ENCODE assay signal across 8 cellular contexts in genomic region chr15:78000089-78000926, GRCh38.
DNase-seq lines count a peak whose midpoint lies in the region; ATAC-seq and TF ChIP-seq lines count a peak whose summit lies in the region.

No MANE protein-coding gene starts in this region.

- H3K4ac ChIP-seq in H9 (ENCODE audit: low read depth, low read length), result no peak overlapping the region

- H3K36me3 ChIP-seq in Caco-2 (ENCODE audit: control insufficient read depth, insufficient read depth, low read length), result no peaks in the 10 kb centered on the region; the same call in 1 of the 2 replicates
- peaks cover 0 to 69% of the 10 kb centered on the region in 2 donors for H3K36me3 ChIP-seq in gastroesophageal sphincter
- peaks cover 0 to 4% of the 10 kb centered on the region in 2 donors for H3K36me3 ChIP-seq in prostate gland

- H3K18ac ChIP-seq in H9 (ENCODE audit: insufficient read length, low read depth, low read length), result no peak overlapping the region

- H2BK5ac ChIP-seq in H9 (ENCODE audit: insufficient read length, low read length), result no peak overlapping the region

- no peak overlapping the region for H3K4me3 Mint-ChIP-seq in Caco-2 (ENCODE audit: unreplicated experiment)
- H3K4me3 Mint-ChIP-seq in H9, result 0 out of 5 replicates have a peak overlapping the region, but pooled peaks of 1 of the 2 experiments have one; percentile 26
- H3K4me3 Mint-ChIP-seq in activated T-cell treated with anti-CD3 and anti-CD28 coated beads, Interleukin-2, amount 50 U/mL, for 72 hours, result no peak overlapping the region

- no peak overlapping the region for H3K9ac ChIP-seq in H9 (ENCODE audit: extremely low read depth, insufficient read length, low read length)

- H3K4me3 ChIP-seq in Caco-2 (ENCODE audit: low read depth, low read length) (no peak overlapping the region), gastroesophageal sphincter (no peak overlapping the region), prostate gland (no peak overlapping the region)

- TF ChIP-seq EP300 in gastroesophageal sphincter (IDR thresholded peaks at IDR 0.05), result no peak

- H3K23ac ChIP-seq in H9 (ENCODE audit: insufficient read length, low read depth, low read length), result no peak overlapping the region

- intact Hi-C loops in Caco-2 (cut with micrococcal nuclease; ENCODE audit: unreplicated experiment), result loop anchor here (1.0 kb wide), 1 partner anchor 108 kb away; no protein-coding TSS in a partner anchor
- intact Hi-C loops in prostate gland (cut with DNase I), result no loop called here

- no peaks in the 10 kb centered on the region for H4K20me1 ChIP-seq in H9 (ENCODE audit: control insufficient read depth, insufficient read depth, insufficient read length)

- no peak for TF ChIP-seq POLR2A in gastroesophageal sphincter (IDR thresholded peaks at IDR 0.05)
- TF ChIP-seq POLR2A in prostate gland (IDR thresholded peaks at IDR 0.05), result no peak

- H3K9me3 ChIP-seq in Caco-2 (no peaks in the 10 kb centered on the region), H9 (ENCODE audit: control insufficient read depth, low read depth, low read length) (no peaks in the 10 kb centered on the region), gastroesophageal sphincter (no peaks in the 10 kb centered on the region), prostate gland (no peaks in the 10 kb centered on the region)

- H2AFZ ChIP-seq in H9 (ENCODE audit: low read length), result no peak overlapping the region

- H3T11ph ChIP-seq in H9 (ENCODE audit: low read length), result no peak overlapping the region

- no TSS peak for BruUV-seq in Caco-2 (replicated peaks; lab: Mats Ljungman, UMichigan)

- H2AK5ac ChIP-seq in H9 (ENCODE audit: insufficient read length, low read length), result no peak overlapping the region

- H3K4me1 ChIP-seq in Caco-2 (no peaks in the 10 kb centered on the region), H9 (ENCODE audit: insufficient read depth, low read length) (no peaks in the 10 kb centered on the region), gastroesophageal sphincter (peaks cover 0 to 60% (median 24%) of the 10 kb centered on the region in 3 donors), prostate gland (replicated peaks) (peaks cover 20% of the 10 kb centered on the region)

- no peak overlapping the region for H4K8ac ChIP-seq in H9 (replicated peaks; ENCODE audit: insufficient read length, low read depth, low read length)

- no CpG with 5 or more reads among the region's 24 CpGs for WGBS in H9 (ENCODE audit: extremely low coverage, insufficient read length, low lambda C conversion rate)
- 0 to 50% methylated on average over 1 to 2 of the region's 24 CpGs for WGBS in gastroesophageal sphincter (ENCODE audit: low coverage in 1 of 2), 2 donors
- WGBS in prostate gland, result 61% methylated on average over 23 of the region's 24 CpGs

- H3K27me3 ChIP-seq in Caco-2 (replicated peaks; ENCODE audit: control insufficient read depth, insufficient read depth, low read length) (no peaks in the 10 kb centered on the region), H9 (ENCODE audit: insufficient read depth, low read length) (no peaks in the 10 kb centered on the region), gastroesophageal sphincter (no peaks in the 10 kb centered on the region), prostate gland (replicated peaks; ENCODE audit: insufficient read depth) (no peaks in the 10 kb centered on the region)

- H3K36me3 Mint-ChIP-seq in Caco-2 (ENCODE audit: insufficient read depth, unreplicated experiment), result peaks cover 28% of the 10 kb centered on the region
- H3K36me3 Mint-ChIP-seq in H9 (ENCODE audit: insufficient read depth in 1 of 3, low read depth in 3 of 3), result peaks cover 0 to 22% (median 18%) of the 10 kb centered on the region in 3 experiments; a peak in 6 of 7 replicates
- peaks cover 0 to 12% of the 10 kb centered on the region in 2 donors for H3K36me3 Mint-ChIP-seq in activated T-cell treated with anti-CD3 and anti-CD28 coated beads, Interleukin-2, amount 50 U/mL, for 72 hours (ENCODE audit: insufficient read depth in 2 of 2)

- H3K4me2 ChIP-seq in H9 (ENCODE audit: insufficient read depth, insufficient read length, low read length), result no peak overlapping the region

- no peak overlapping the region for H4K91ac ChIP-seq in H9 (ENCODE audit: insufficient read length, low read depth, low read length)

- POLR2A ChIA-PET in Caco-2 (lab: Charles Lee), result no interaction called here

- H3K23me2 ChIP-seq in H9 (ENCODE audit: insufficient read length, low read depth, low read length, poor library complexity, severe bottlenecking), result no peaks in the 10 kb centered on the region

- no peak overlapping the region for H3K56ac ChIP-seq in H9 (ENCODE audit: insufficient read length, low read depth, low read length)

- peak; percentile 59 to 61 for DNase-seq in Caco-2
- peak; percentile 96 for DNase-seq in H9
- DNase-seq in OCI-M1 (lab: John Stamatoyannopoulos, UW), result peak; percentile 41
- peak; percentile 83 for DNase-seq in activated T-cell treated with anti-CD3 and anti-CD28 coated beads, Interleukin-2, amount 50 U/mL, for 72 hours
- peak; percentile 85 for DNase-seq in prostate gland (ENCODE audit: low spot score)
- DNase-seq in epidermal melanocyte (ENCODE audit: insufficient read length, low spot score), result no peak

- H3K79me2 ChIP-seq in H9 (ENCODE audit: insufficient read depth, low read length), result no peaks in the 10 kb centered on the region

- no peak overlapping the region for H2BK12ac ChIP-seq in H9 (ENCODE audit: insufficient read length, low read depth, low read length)

- peak; percentile 28 to 29 for TF ChIP-seq CTCF in Caco-2 (IDR thresholded peaks at IDR 0.05; ENCODE audit: insufficient read depth in 1 of 2, low read depth in 1 of 2, low read length in 1 of 2, severe bottlenecking in 1 of 2, unreplicated experiment in 1 of 2)
- peak; percentile 98 for TF ChIP-seq CTCF in H9 (conservative IDR thresholded peaks at IDR 0.05)
- TF ChIP-seq CTCF in gastroesophageal sphincter (IDR thresholded peaks at IDR 0.05), result peak in 3 of 4 experiments; percentile 48 to 66 (median 51)
- peak in 3 of 4 experiments; percentile 70 to 90 (median 73) for TF ChIP-seq CTCF in prostate gland (IDR thresholded peaks at IDR 0.05)

- CTCF ChIA-PET in Caco-2 (lab: Charles Lee), result interaction anchor here (0.6 to 1.8 kb wide), 2 partner anchors 108 to 750 kb away, joined by 3 to 12 read pairs; no protein-coding TSS in a partner anchor

- no peak overlapping the region for H4K5ac ChIP-seq in H9 (ENCODE audit: insufficient read length, low read depth, low read length)

- H3K4me1 Mint-ChIP-seq in Caco-2 (ENCODE audit: low read depth, unreplicated experiment), result no peaks in the 10 kb centered on the region
- H3K4me1 Mint-ChIP-seq in H9, result peaks cover 13 to 18% of the 10 kb centered on the region in 2 experiments
- peaks cover 24% of the 10 kb centered on the region for H3K4me1 Mint-ChIP-seq in activated T-cell treated with anti-CD3 and anti-CD28 coated beads, Interleukin-2, amount 50 U/mL, for 72 hours (ENCODE audit: low read depth)

- H3K27ac ChIP-seq in H9 (ENCODE audit: insufficient read length, low read depth, low read length) (no peak overlapping the region), gastroesophageal sphincter (no peak overlapping the region), prostate gland (no peak overlapping the region)

- peak; percentile 94 to 96 for ATAC-seq in activated T-cell treated with anti-CD3 and anti-CD28 coated beads, Interleukin-2, amount 50 U/mL, for 72 hours (replicated peaks in 1 of 2)
- ATAC-seq in gastroesophageal sphincter, result peak; percentile 37
- ATAC-seq in GM21528 (IDR thresholded peaks at IDR 0.05; ENCODE audit: low FRiP score, unreplicated experiment), result no peak

- H3K79me1 ChIP-seq in H9 (ENCODE audit: insufficient read depth, low read depth, low read length, poor library complexity, severe bottlenecking), result no peaks in the 10 kb centered on the region

- H3K9me3 Mint-ChIP-seq in Caco-2 (ENCODE audit: unreplicated experiment) (no peaks in the 10 kb centered on the region), H9 (no peaks in the 10 kb centered on the region)
- H3K9me3 Mint-ChIP-seq in activated T-cell treated with anti-CD3 and anti-CD28 coated beads, Interleukin-2, amount 50 U/mL, for 72 hours, result no peaks in the 10 kb centered on the region

- H3K27me3 Mint-ChIP-seq in Caco-2 (ENCODE audit: insufficient read depth, unreplicated experiment) (no peaks in the 10 kb centered on the region), H9 (ENCODE audit: low read depth) (no peaks in the 10 kb centered on the region)
- no peaks in the 10 kb centered on the region for H3K27me3 Mint-ChIP-seq in activated T-cell treated with anti-CD3 and anti-CD28 coated beads, Interleukin-2, amount 50 U/mL, for 72 hours (ENCODE audit: low read depth)

- no peak overlapping the region for H2BK120ac ChIP-seq in H9 (ENCODE audit: low read depth, low read length, poor library complexity, severe bottlenecking)

- H3K14ac ChIP-seq in H9 (ENCODE audit: insufficient read depth, low read length), result no peak overlapping the region

- H3K27ac Mint-ChIP-seq in Caco-2 (ENCODE audit: unreplicated experiment) (no peak overlapping the region), H9 (peak overlapping the region in 1 of 3 experiments; percentile 65; a peak in 2 of 7 replicates)
- H3K27ac Mint-ChIP-seq in activated T-cell treated with anti-CD3 and anti-CD28 coated beads, Interleukin-2, amount 50 U/mL, for 72 hours, result no peak overlapping the region

- H2BK15ac ChIP-seq in H9 (ENCODE audit: low read depth, low read length), result no peak overlapping the region

- H2BK20ac ChIP-seq in H9 (ENCODE audit: low read depth, low read length, poor library complexity, severe bottlenecking), result no peak overlapping the region

Comparison
In these comparisons a context has a peak if more than half of its experiments do, and no peak if none do; other contexts are left out.
1. CTCF ChIP-seq: peak in every context shown above with its lines; median percentile 98 in H9; 73 in prostate gland; 51 in gastroesophageal sphincter; 28 in Caco-2.